In the genomic region with DNA sequence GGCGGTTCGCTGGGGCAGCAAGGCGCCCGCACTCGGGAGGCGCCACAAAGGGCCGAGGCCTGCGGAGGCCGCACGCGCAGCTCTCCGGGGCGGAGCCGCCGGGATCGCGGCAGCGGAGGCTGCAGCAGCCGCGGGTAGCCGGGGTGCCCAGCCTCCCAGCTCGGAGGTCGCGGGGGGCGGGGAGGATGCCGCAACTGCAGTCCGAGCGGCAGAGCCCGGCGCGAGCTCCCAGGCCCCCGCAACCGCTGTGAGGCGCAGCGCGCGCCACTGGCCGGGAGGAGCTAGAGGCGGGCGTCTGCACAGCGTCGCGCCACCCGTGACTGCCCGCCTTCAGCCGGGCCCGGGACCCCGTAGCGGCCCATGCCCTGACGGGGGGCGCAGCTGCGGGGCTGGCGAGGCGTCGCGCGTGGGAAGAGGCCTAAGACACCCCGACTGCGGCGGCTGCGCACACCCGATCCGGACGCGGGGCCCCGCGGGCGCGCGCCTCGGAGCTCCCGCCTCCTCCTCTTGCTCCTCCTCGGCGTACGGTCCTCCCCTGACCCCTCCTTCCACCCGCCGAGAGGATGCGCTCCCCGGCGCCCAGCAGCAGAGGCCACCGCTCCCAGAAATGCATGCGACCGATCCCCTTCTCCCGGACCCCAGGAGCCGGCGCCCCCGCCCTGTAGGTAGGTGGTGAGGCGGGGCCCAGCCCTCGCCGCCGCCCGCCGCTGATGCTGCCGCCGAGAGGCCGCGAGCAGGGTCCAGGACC, we compare ENCODE assay signal across 8 cellular contexts. TPM values are rescaled to one million over a fixed set of nuclear protein-coding genes. Genes with fewer than 3 reads are reported as not detected.
DNase-seq lines count a peak whose midpoint lies in the region; ATAC-seq and TF ChIP-seq lines count a peak whose summit lies in the region.

NCOA7 (plus strand) TSS at position 558 of the 748 bp plus-strand sequence. CDS start 24,395 bp downstream, outside the sequence.

- TF ChIP-seq CTCF in A673 (conservative IDR thresholded peaks at IDR 0.05; ENCODE audit: low read depth, low read length), result no peak

- peaks cover 60% of the 10 kb centered on the region for H3K4me1 ChIP-seq in A673 (ENCODE audit: insufficient read depth, low read length, poor library complexity, severe bottlenecking)

- POLR2A ChIA-PET in A673 (lab: Charles Lee; ENCODE audit: low non-redundant PET), result interaction anchor here (0.6 to 2.3 kb wide), 2 partner anchors 9 to 485 kb away, joined by 3 to 10 read pairs; no protein-coding TSS in a partner anchor

- H3K27ac ChIP-seq in A673 (ENCODE audit: low read depth, low read length, poor library complexity, severe bottlenecking) (peak within 1 kb of the TSS; percentile 97), cingulate gyrus (ENCODE audit: low read depth, low read length) (peak within 1 kb of the TSS; percentile 97)

- CTCF ChIA-PET in A673 (lab: Charles Lee), result interaction anchor here (1.9 to 3.6 kb wide), 3 partner anchors 10 to 184 kb away, joined by 5 to 16 read pairs (median 15); partner anchors contain the start of gene HINT3

- DNase-seq in A673 (ENCODE audit: low spot score) (peak; percentile 80), NCI-H2196 treated with DMSO at 0.1 percent for 48 hours (lab: John Stamatoyannopoulos, UW; ENCODE audit: unreplicated experiment) (peak; percentile 48), left colon (peak; percentile 83 to 86)
- peak; percentile 64 to 68 for DNase-seq in activated CD4-positive, alpha-beta T cell treated with anti-CD3 and anti-CD28 coated beads for 24 hours (ENCODE audit: low read depth in 2 of 2)
- DNase-seq in stimulated activated CD4-positive, alpha-beta T cell treated with anti-CD3 and anti-CD28 coated beads, Interleukin-1b, Interleukin-23, amount 100 ng/mL, for 48 hours, result peak; percentile 73

- no peaks in the 10 kb centered on the region for H3K9me3 ChIP-seq in A673 (ENCODE audit: low read depth, low read length, poor library complexity, severe bottlenecking)

- intact Hi-C loops in A673 (cut with micrococcal nuclease; ENCODE audit: unreplicated experiment), result loop anchor here (2.0 kb wide), 1 partner anchor 68 kb away; no protein-coding TSS in a partner anchor
- intact Hi-C loops in left colon (cut with DNase I, micrococcal nuclease), result no loop called here

- ATAC-seq in GM18511 (IDR thresholded peaks at IDR 0.05; ENCODE audit: unreplicated experiment) (peak; percentile 72), HG03039 (IDR thresholded peaks at IDR 0.05; ENCODE audit: unreplicated experiment) (peak; percentile 63), left colon (peak; percentile 89)

- H3K4me3 ChIP-seq in A673 (ENCODE audit: low read depth, low read length, poor library complexity, severe bottlenecking), result peak within 1 kb of the TSS; percentile 95

- H3K27me3 ChIP-seq in A673 (replicated peaks; ENCODE audit: insufficient read depth, low read depth, low read length, poor library complexity), result no peaks in the 10 kb centered on the region

- H3K36me3 ChIP-seq in A673 (ENCODE audit: insufficient read depth, low read length, poor library complexity, severe bottlenecking), result no peaks in the 10 kb centered on the region

- no TSS peak for BruUV-seq in A673 (replicated peaks; lab: Mats Ljungman, UMichigan)

RNA-seq across cellular contexts. Expression of gene NCOA7, which starts in this region (rescaled TPM):
- total RNA-seq in A673 (2021) (30.1 and 33.5 TPM in 2 replicates), left colon (10 to 100 TPM; 25.6 to 39.2 TPM)

Comparison
In these comparisons a context has a peak if more than half of its experiments do, and no peak if none do; other contexts are left out.
1. Peak in every context shown above with its lines: DNase-seq, ATAC-seq, H3K4me3 ChIP-seq and H3K27ac ChIP-seq.